In the genomic region with DNA sequence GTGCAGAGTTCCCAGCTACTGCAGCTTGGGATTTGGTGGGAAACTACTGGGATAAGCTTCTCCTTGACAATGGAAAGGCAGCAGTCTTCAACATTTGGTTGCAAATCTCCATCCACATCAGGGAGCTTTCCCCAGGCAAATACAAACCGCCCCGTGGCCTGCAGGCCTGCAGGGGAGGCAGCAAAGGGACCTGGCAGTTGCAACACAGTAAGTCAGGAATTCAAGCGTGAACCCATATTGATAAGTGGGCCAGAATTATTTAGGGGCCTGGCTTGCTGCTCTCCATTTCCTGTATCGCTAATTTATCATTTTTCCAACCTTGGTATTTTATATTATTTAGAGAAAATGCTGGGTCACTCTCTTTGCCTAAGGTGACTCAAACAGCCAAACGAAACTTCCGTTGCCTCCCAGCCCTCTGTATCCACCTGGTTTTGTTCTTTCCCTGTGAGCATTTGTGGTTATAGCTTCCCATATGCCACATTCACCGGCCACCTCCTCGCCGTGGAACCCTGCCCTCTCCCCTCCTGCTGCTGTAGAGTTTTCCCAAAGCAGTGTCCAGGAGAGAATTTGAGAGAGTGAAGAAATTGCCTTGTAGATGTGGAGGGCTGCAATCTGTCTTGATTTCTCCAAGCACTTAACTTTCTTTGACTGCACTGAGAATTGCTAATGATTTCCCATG, we compare ENCODE assay signal across 1 cellular context.
TF ChIP-seq lines count a peak whose summit lies in the region.

No MANE protein-coding gene starts in this region.

TF ChIP-seq in endothelial cell of umbilical vein, 7 proteins besides CTCF, POLR2A, EP300 and RAD21 (continued from another document):
- TF ChIP-seq, protein P1, sequence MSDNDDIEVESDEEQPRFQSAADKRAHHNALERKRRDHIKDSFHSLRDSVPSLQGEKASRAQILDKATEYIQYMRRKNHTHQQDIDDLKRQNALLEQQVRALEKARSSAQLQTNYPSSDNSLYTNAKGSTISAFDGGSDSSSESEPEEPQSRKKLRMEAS (IDR thresholded peaks at IDR 0.05; ENCODE audit: insufficient read depth, insufficient read length): no peak
